Comparison of ENCODE assay signal across 11 cellular contexts in the genomic region with DNA sequence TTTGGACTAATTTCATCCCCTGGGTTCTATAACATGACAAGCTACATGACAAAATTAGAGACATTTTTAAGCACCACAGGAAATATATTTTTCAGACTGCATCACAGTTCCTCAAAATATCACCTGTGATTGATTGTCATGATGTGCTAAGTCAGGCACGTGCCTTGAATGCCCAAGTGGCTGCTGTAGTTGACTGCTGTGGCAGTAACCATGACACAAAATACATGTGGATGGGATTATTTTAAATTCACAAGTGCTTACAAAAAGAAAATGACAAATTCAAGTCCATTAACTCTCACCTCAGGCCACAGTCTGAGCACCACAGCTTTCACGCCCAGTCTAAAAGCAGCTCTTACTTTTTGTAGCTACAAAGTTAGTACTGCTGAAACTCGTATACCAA. TPM values are rescaled to one million over a fixed set of nuclear protein-coding genes. Genes with fewer than 3 reads are reported as not detected.
DNase-seq lines count a peak whose midpoint lies in the region; ATAC-seq lines count a peak whose summit lies in the region.
"Had no signal": no experiment of that assay in that cellular context is flagged by ENCODE, and none has a peak within 500 bp of the region (broad histone marks: within the 10 kb centered on the region; RNA-seq: fewer than 3 reads in every experiment).

No MANE protein-coding gene starts in this region.

- no peaks in the 10 kb centered on the region for H3K27me3 Mint-ChIP-seq in activated naive CD8-positive, alpha-beta T cell treated with anti-CD3 and anti-CD28 coated beads for 36 hours

- H3K4me3 Mint-ChIP-seq in activated naive CD8-positive, alpha-beta T cell treated with anti-CD3 and anti-CD28 coated beads for 36 hours = no peak overlapping the region

- DNase-seq in activated naive CD8-positive, alpha-beta T cell treated with anti-CD3 and anti-CD28 coated beads for 36 hours = no peak
- DNase-seq in NCI-H345 treated with DMSO at 0.1 percent for 48 hours (lab: John Stamatoyannopoulos, UW; ENCODE audit: unreplicated experiment) (no peak), NCI-H226 (no peak)
- DNase-seq: activated effector memory CD4-positive, alpha-beta T cell treated with anti-CD3 and anti-CD28 coated beads, Interleukin-2, amount 50 U/mL, for 16 hours; effector CD8-positive, alpha-beta T cell; NCI-H2171 treated with DMSO at 0.1 percent for 48 hours had no signal

- H3K9me3 Mint-ChIP-seq in activated naive CD8-positive, alpha-beta T cell treated with anti-CD3 and anti-CD28 coated beads for 36 hours = no peaks in the 10 kb centered on the region

- peak; percentile 61 for ATAC-seq in GM18502 (IDR thresholded peaks at IDR 0.05; ENCODE audit: poor library complexity, unreplicated experiment)
- ATAC-seq in GM19452 (IDR thresholded peaks at IDR 0.05; ENCODE audit: unreplicated experiment) = peak; percentile 56
- ATAC-seq in HG03103 (IDR thresholded peaks at IDR 0.05; ENCODE audit: low read depth, unreplicated experiment) = peak; percentile 67
- ATAC-seq in GM21381 (IDR thresholded peaks at IDR 0.05; ENCODE audit: unreplicated experiment) = no peak
- ATAC-seq in GM19467 (IDR thresholded peaks at IDR 0.05; ENCODE audit: unreplicated experiment) = no peak

- peaks cover 21% of the 10 kb centered on the region for H3K36me3 Mint-ChIP-seq in activated naive CD8-positive, alpha-beta T cell treated with anti-CD3 and anti-CD28 coated beads for 36 hours

- peaks cover 46% of the 10 kb centered on the region for H3K4me1 Mint-ChIP-seq in activated naive CD8-positive, alpha-beta T cell treated with anti-CD3 and anti-CD28 coated beads for 36 hours

- peak overlapping the region; percentile 94 for H3K27ac Mint-ChIP-seq in activated naive CD8-positive, alpha-beta T cell treated with anti-CD3 and anti-CD28 coated beads for 36 hours

RNA-seq across cellular contexts. Expression of gene TNPO3, which starts 45.5 kb away (rescaled TPM):
- 10 to 100 TPM; 71.8 to 72.2 TPM for total RNA-seq in activated naive CD8-positive, alpha-beta T cell treated with anti-CD3 and anti-CD28 coated beads for 36 hours

Comparison
In these comparisons a context has a peak if more than half of its experiments do, and no peak if none do; other contexts are left out.
1. ATAC-seq: peak in GM18502 (single experiment), GM19452 (single experiment) and HG03103 (single experiment); none in GM21381 (single experiment) and GM19467 (single experiment).